In the genomic region with DNA sequence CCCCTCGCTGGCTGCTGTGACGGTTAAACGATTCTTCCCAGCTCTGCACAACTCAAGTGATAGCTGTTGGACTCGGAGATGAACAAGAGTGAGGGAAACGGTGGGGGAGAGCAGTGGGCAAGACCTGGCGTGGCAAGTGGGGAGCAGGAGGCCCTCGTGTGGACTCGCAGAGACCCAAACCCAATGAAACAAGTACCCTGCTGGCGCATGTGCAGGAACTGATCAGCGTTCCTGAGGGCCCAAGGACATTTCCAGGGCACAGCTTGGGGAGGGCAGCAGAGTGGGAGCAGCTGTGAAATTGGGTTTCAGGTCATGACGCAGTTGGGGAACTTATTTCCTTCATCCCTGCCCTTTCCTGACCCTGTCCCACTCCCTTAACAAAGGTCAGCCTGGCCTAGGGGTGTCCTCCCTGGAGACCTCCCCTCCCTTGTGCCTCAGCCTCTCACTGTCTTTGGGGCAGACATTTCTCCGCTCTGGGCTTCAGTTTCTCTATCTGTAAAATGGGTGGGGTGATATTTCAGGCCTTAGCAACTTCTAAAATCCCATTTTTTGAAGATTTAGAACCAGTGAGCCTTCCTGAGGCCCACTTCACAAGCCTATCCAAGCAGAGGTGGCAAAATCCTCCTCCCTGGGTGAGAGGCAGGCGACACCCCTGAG, we compare ENCODE assay signal across 13 cellular contexts. TPM values are rescaled to one million over a fixed set of nuclear protein-coding genes. Genes with fewer than 3 reads are reported as not detected.
DNase-seq lines count a peak whose midpoint lies in the region; ATAC-seq and TF ChIP-seq lines count a peak whose summit lies in the region.
"Had no signal": no experiment of that assay in that cellular context is flagged by ENCODE, and none has a peak within 500 bp of the region (broad histone marks: within the 10 kb centered on the region; RNA-seq: fewer than 3 reads in every experiment).

No MANE protein-coding gene starts in this region.

- H3K27ac ChIP-seq in left ventricle myocardium inferior (replicated peaks) (peak overlapping the region; percentile 89), ovary (peak overlapping the region; percentile 83 to 93), urinary bladder (ENCODE audit: low read depth) (peak overlapping the region; percentile 73)
- H3K27ac ChIP-seq: HL-60 had no signal

- H3K36me3 ChIP-seq in left ventricle myocardium inferior (no peaks in the 10 kb centered on the region), ovary (no peaks in the 10 kb centered on the region), urinary bladder (ENCODE audit: insufficient read depth) (no peaks in the 10 kb centered on the region)

- intact Hi-C loops in left ventricle myocardium inferior (cut with micrococcal nuclease) = no loop called here
- intact Hi-C loops in ovary (cut with DNase I) = no loop called here

- no peaks in the 10 kb centered on the region for H3K27me3 Mint-ChIP-seq in activated naive CD4-positive, alpha-beta T cell treated with anti-CD3 and anti-CD28 coated beads, Interleukin-2, amount 50 U/mL, for 24 hours

- H3K9me3 ChIP-seq in left ventricle myocardium inferior (replicated peaks) (no peaks in the 10 kb centered on the region), ovary (no peaks in the 10 kb centered on the region)
- H3K9me3 ChIP-seq: SK-N-SH had no signal

- H3K27ac Mint-ChIP-seq in activated naive CD4-positive, alpha-beta T cell treated with anti-CD3 and anti-CD28 coated beads, Interleukin-2, amount 50 U/mL, for 24 hours = peak overlapping the region; percentile 23

- TF ChIP-seq EP300 in ovary (IDR thresholded peaks at IDR 0.05) = no peak

- no peak for DNase-seq in activated naive CD4-positive, alpha-beta T cell treated with Interleukin-2 at 50 U/mL for 16 hours
- DNase-seq in left ventricle myocardium inferior (no peak), ovary (no peak)
- no peak for DNase-seq in activated CD8-positive, alpha-beta memory T cell treated with anti-CD3 and anti-CD28 coated beads for 24 hours
- DNase-seq: activated CD4-positive, CD25-positive, alpha-beta regulatory T cell treated with anti-CD3 and anti-CD28 coated beads, Interleukin-2, amount 50 U/mL, for 72 hours; activated gamma-delta T cell treated with Interleukin-2 at 50 U/mL for 16 hours; NCI-H510A treated with DMSO at 0.1 percent for 48 hours; SK-N-SH had no signal

- no peak for TF ChIP-seq POLR2A in ovary (IDR thresholded peaks at IDR 0.05)

- peaks cover 65% of the 10 kb centered on the region for H3K4me1 Mint-ChIP-seq in activated naive CD4-positive, alpha-beta T cell treated with anti-CD3 and anti-CD28 coated beads, Interleukin-2, amount 50 U/mL, for 24 hours

- H3K4me1 ChIP-seq in left ventricle myocardium inferior (peaks cover 97% of the 10 kb centered on the region), ovary (ENCODE audit: insufficient read depth) (peaks cover 47% of the 10 kb centered on the region), urinary bladder (ENCODE audit: insufficient read depth) (peaks cover 1% of the 10 kb centered on the region)

- H3K27me3 ChIP-seq in left ventricle myocardium inferior (ENCODE audit: low read depth) = no peaks in the 10 kb centered on the region
- no peaks in the 10 kb centered on the region for H3K27me3 ChIP-seq in ovary

- H3K36me3 Mint-ChIP-seq in activated naive CD4-positive, alpha-beta T cell treated with anti-CD3 and anti-CD28 coated beads, Interleukin-2, amount 50 U/mL, for 24 hours = peaks cover 3% of the 10 kb centered on the region

- 72 to 81% (median 78%) methylated on average over 13 of the region's 13 CpGs for WGBS in ovary, 3 donors
- 78% methylated on average over 13 of the region's 13 CpGs for WGBS in urinary bladder

- ATAC-seq in HG02678 (IDR thresholded peaks at IDR 0.05; ENCODE audit: unreplicated experiment) (no peak), GM19467 (IDR thresholded peaks at IDR 0.05; ENCODE audit: unreplicated experiment) (no peak)

- H3K4me3 ChIP-seq in left ventricle myocardium inferior (no peak overlapping the region), ovary (no peak overlapping the region), urinary bladder (ENCODE audit: low read depth, low read length) (no peak overlapping the region)

- TF ChIP-seq CTCF in left ventricle myocardium inferior (IDR thresholded peaks at IDR 0.05; ENCODE audit: borderline replicate concordance) = no peak
- TF ChIP-seq CTCF in ovary (IDR thresholded peaks at IDR 0.05) = no peak

- H3K4me3 Mint-ChIP-seq in activated naive CD4-positive, alpha-beta T cell treated with anti-CD3 and anti-CD28 coated beads, Interleukin-2, amount 50 U/mL, for 24 hours = no peak overlapping the region

- H3K9me3 Mint-ChIP-seq in activated naive CD4-positive, alpha-beta T cell treated with anti-CD3 and anti-CD28 coated beads, Interleukin-2, amount 50 U/mL, for 24 hours = no peaks in the 10 kb centered on the region

RNA-seq across cellular contexts. Expression of gene ECE1, which starts 27.9 kb away (rescaled TPM):
- 54.7 TPM for total RNA-seq in left ventricle myocardium inferior
- total RNA-seq in ovary = 100 to 1,000 TPM in 4 of 7 donors, 10 to 100 TPM in 3; 37.3 to 183 (median 119) TPM
- polyA plus RNA-seq in ovary = 100 to 1,000 TPM in 1 of 2 donors, 10 to 100 TPM in 1; 84.0 to 313 TPM
- total RNA-seq in urinary bladder = 32.5 TPM
- polyA plus RNA-seq in urinary bladder = 121 TPM
